In genomic region chr16:29807426-29808218, GRCh38 we compare ENCODE assay signal across 8 cellular contexts. TPM values are rescaled to one million over a fixed set of nuclear protein-coding genes. Genes with fewer than 3 reads are reported as not detected.
DNase-seq lines count a peak whose midpoint lies in the region; ATAC-seq and TF ChIP-seq lines count a peak whose summit lies in the region.

No MANE protein-coding gene starts in this region.

- ATAC-seq in mucosa of descending colon (peak; percentile 40), GM21576 (IDR thresholded peaks at IDR 0.05; ENCODE audit: unreplicated experiment) (no peak)

- DNase-seq in GM04503 (ENCODE audit: low read depth) (peak; percentile 68), OCI-LY7 (ENCODE audit: low spot score) (peak; percentile 90), activated T-cell treated with anti-CD3 and anti-CD28 coated beads for 48 hours (ENCODE audit: low read depth) (peak; percentile 85), epithelial cell of esophagus (ENCODE audit: low read depth) (peak; percentile 94), mucosa of descending colon (peak; percentile 91 to 94 (median 94))
- DNase-seq in stimulated activated CD8-positive, alpha-beta memory T cell treated with anti-CD3 and anti-CD28 coated beads, Interleukin-4, amount 100 ng/mL, for 1 hour (ENCODE audit: low read depth in 2 of 2, low spot score in 1 of 2), result peak; percentile 63 to 74

- H3K4me3 ChIP-seq in HUES64 (ENCODE audit: low read length) (peak overlapping the region; percentile 72), OCI-LY7 (ENCODE audit: low read depth, low read length, poor library complexity, severe bottlenecking) (peak overlapping the region; percentile 83), epithelial cell of esophagus (ENCODE audit: low read length) (peak overlapping the region; percentile 60), mucosa of descending colon (peak overlapping the region; percentile 54)

- CTCF ChIA-PET in OCI-LY7 (lab: Charles Lee; ENCODE audit: unreplicated experiment), result interaction anchor here (1.1 kb wide), 1 partner anchor 41 kb away, joined by 3 read pairs; no protein-coding TSS in a partner anchor

- intact Hi-C loops in OCI-LY7 (cut with micrococcal nuclease; ENCODE audit: unreplicated experiment) (loop anchor here (2.0 to 5.0 kb wide), 2 partner anchors 79 to 190 kb away; partner anchors contain the start of genes HIRIP3 and INO80E), mucosa of descending colon (cut with DNase I, micrococcal nuclease) (no loop called here)

- POLR2A ChIA-PET in OCI-LY7 (lab: Charles Lee), result interaction anchor here (0.6 to 2.2 kb wide), 8 partner anchors 11 to 188 kb away, joined by 3 to 6 read pairs (median 3); partner anchors contain the start of genes HIRIP3, KIF22, MVP and TAOK2

- peak overlapping the region; percentile 77 for H3K9ac ChIP-seq in HUES64 (ENCODE audit: low read depth, low read length)

- TSS peak; percentile 49 for BruUV-seq in OCI-LY7 (replicated peaks; lab: Mats Ljungman, UMichigan)

- no peaks in the 10 kb centered on the region for H3K9me2 ChIP-seq in OCI-LY7 (ENCODE audit: insufficient read depth, low read length)

- peaks cover 18% of the 10 kb centered on the region for H4K20me1 ChIP-seq in OCI-LY7 (ENCODE audit: insufficient read depth, low read length)

- peak; percentile 73 for TF ChIP-seq CTCF in OCI-LY7 (conservative IDR thresholded peaks at IDR 0.05; ENCODE audit: low read length)
- TF ChIP-seq CTCF in epithelial cell of esophagus (IDR thresholded peaks at IDR 0.05; ENCODE audit: insufficient read depth, low read depth, low read length, missing control alignments), result peak; percentile 45
- peak; percentile 39 for TF ChIP-seq CTCF in mucosa of descending colon (IDR thresholded peaks at IDR 0.05)

- H3K36me3 ChIP-seq in HUES64 (ENCODE audit: insufficient read depth, low read length) (peaks cover 39% of the 10 kb centered on the region), OCI-LY7 (ENCODE audit: insufficient read depth, low read length) (peaks cover 68% of the 10 kb centered on the region), mucosa of descending colon (ENCODE audit: low read depth) (no peaks in the 10 kb centered on the region)

- peaks cover 15% of the 10 kb centered on the region; the same call in 1 of the 2 replicates for H3K79me2 ChIP-seq in OCI-LY7 (ENCODE audit: insufficient read depth, low read depth, low read length)

- under 1% methylated on average over 63 of the region's 69 CpGs for WGBS in HUES64

- H3K27ac ChIP-seq in HUES64 (ENCODE audit: low read depth, low read length) (peak overlapping the region; percentile 94), OCI-LY7 (ENCODE audit: low read depth, low read length, poor library complexity, severe bottlenecking) (peak overlapping the region; percentile 88)

- H3K4me1 ChIP-seq in HUES64 (ENCODE audit: insufficient read depth, low read length) (peaks cover 37% of the 10 kb centered on the region), OCI-LY7 (ENCODE audit: insufficient read depth, low read length, poor library complexity, severe bottlenecking) (peaks cover 64% of the 10 kb centered on the region), mucosa of descending colon (ENCODE audit: low read depth) (peaks cover 50% of the 10 kb centered on the region)

- H2AFZ ChIP-seq in OCI-LY7 (ENCODE audit: low read length), result no peak overlapping the region

- peak overlapping the region; percentile 93 for H3K4me2 ChIP-seq in OCI-LY7 (ENCODE audit: low read length)

- H3K27me3 ChIP-seq in HUES64 (ENCODE audit: insufficient read depth, low read length), result no peaks in the 10 kb centered on the region

- H3K9me3 ChIP-seq in HUES64 (ENCODE audit: insufficient read depth, low read depth, low read length) (no peaks in the 10 kb centered on the region), OCI-LY7 (ENCODE audit: low read length) (no peaks in the 10 kb centered on the region), mucosa of descending colon (no peaks in the 10 kb centered on the region)

RNA-seq across cellular contexts. Expression of gene MAZ, which starts 1.3 kb away (rescaled TPM):
- 290 TPM for polyA plus RNA-seq in HUES64 (2013, experiment 1 of 2)
- polyA plus RNA-seq in HUES64 (2013, experiment 2 of 2), result 272 TPM
- 384 and 471 TPM in 2 replicates for total RNA-seq in OCI-LY7 (2014; rRNA removed; shearing (Covaris generic))
- total RNA-seq in OCI-LY7 (2022) (484 and 531 TPM in 2 replicates), mucosa of descending colon (100 to 1,000 TPM; 224 to 415 (median 225) TPM)

RNA-seq across cellular contexts. Expression of gene PRRT2, which starts 4.4 kb away (rescaled TPM):
- 10.2 TPM for polyA plus RNA-seq in HUES64 (2013, experiment 1 of 2)
- 12.9 TPM for polyA plus RNA-seq in HUES64 (2013, experiment 2 of 2)
- total RNA-seq in OCI-LY7 (2014; rRNA removed; shearing (Covaris generic)), result 0.09 TPM in 1 of 2 replicates, not detected in the other
- total RNA-seq in OCI-LY7 (2022) (3.2 and 3.4 TPM in 2 replicates), mucosa of descending colon (10 to 100 TPM in 1 of 3 donors, under 1 TPM in 2; 0.81 to 15.2 (median 0.94) TPM)

RNA-seq across cellular contexts. Expression of gene PAGR1, which starts 8.3 kb away (rescaled TPM):
- polyA plus RNA-seq in HUES64 (2013, experiment 1 of 2), result 52.5 TPM
- polyA plus RNA-seq in HUES64 (2013, experiment 2 of 2), result 49.5 TPM
- 59.4 and 62.7 TPM in 2 replicates for total RNA-seq in OCI-LY7 (2014; rRNA removed; shearing (Covaris generic))
- total RNA-seq in OCI-LY7 (2022) (43.4 and 51.7 TPM in 2 replicates), mucosa of descending colon (10 to 100 TPM; 15.6 to 25.1 (median 20.5) TPM)

RNA-seq across cellular contexts. Expression of gene MVP, which starts 12.6 kb away (rescaled TPM):
- polyA plus RNA-seq in HUES64 (2013, experiment 1 of 2), result 0.80 TPM
- 1.4 TPM for polyA plus RNA-seq in HUES64 (2013, experiment 2 of 2)
- total RNA-seq in OCI-LY7 (2014; rRNA removed; shearing (Covaris generic)), result 4.0 and 6.3 TPM in 2 replicates
- total RNA-seq in OCI-LY7 (2022) (6.8 and 8.1 TPM in 2 replicates), mucosa of descending colon (100 to 1,000 TPM; 307 to 552 (median 529) TPM)

RNA-seq across cellular contexts. Expression of gene KIF22, which starts 17.1 kb away (rescaled TPM):
- 91.3 TPM for polyA plus RNA-seq in HUES64 (2013, experiment 1 of 2)
- 95.0 TPM for polyA plus RNA-seq in HUES64 (2013, experiment 2 of 2)
- 315 and 339 TPM in 2 replicates for total RNA-seq in OCI-LY7 (2014; rRNA removed; shearing (Covaris generic))
- 232 and 253 TPM in 2 replicates for total RNA-seq in OCI-LY7 (2022)
- 10 to 100 TPM; 24.7 to 56.2 (median 53.0) TPM for total RNA-seq in mucosa of descending colon
